In the genomic region with DNA sequence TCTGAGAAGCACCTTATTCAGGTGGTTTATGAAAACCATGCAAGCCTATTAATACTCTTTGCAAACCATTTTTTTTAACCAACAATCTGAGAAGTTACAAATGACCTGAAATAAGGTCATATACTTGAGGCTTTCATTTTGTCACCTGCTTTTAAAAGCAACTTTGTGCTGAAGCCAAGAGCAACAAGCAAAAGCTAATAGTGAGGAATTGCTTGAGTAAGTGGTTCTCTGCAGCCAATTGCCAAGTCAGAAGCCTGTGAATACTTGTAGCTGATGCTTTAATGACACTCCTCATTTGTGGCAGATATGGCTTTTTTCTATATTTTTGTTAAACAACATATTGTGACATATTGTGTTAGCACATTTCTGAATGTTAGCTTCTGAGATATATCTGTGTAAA, we compare ENCODE assay signal across 16 cellular contexts.
A peak's percentile ranks its signal among the peaks of the same experiment; 100 is the strongest.
DNase-seq lines count a peak whose midpoint lies in the region; ATAC-seq, FAIRE-seq and TF ChIP-seq lines count a peak whose summit lies in the region.
"Had no signal": no experiment of that assay in that cellular context is flagged by ENCODE, and none has a peak within 500 bp of the region (broad histone marks: within the 10 kb centered on the region; RNA-seq: fewer than 3 reads in every experiment).

No MANE protein-coding gene starts in this region.

- no peaks in the 10 kb centered on the region for H3K36me3 ChIP-seq in HEK293 (ENCODE audit: control insufficient read depth in 2 of 2, insufficient read depth in 1 of 2, low read length in 2 of 2)
- H3K36me3 ChIP-seq: BE2C had no signal

- no peak overlapping the region for H3K27ac ChIP-seq in HEK293 (ENCODE audit: extremely low read depth, low read depth, low read length)
- H3K27ac ChIP-seq: A549, C4-2B had no signal

- FAIRE-seq in islet of Langerhans (lab: Jason Lieb, UNC) = peak; percentile 97
- FAIRE-seq: A549, GM12892 had no signal

- CTCF ChIA-PET in HEK293 (lab: Yijun Ruan, JAX) = no interaction called here

- POLR2A ChIA-PET in HEK293 (lab: Yijun Ruan, JAX) = interaction anchor here (1.4 kb wide), 1 partner anchor 125 kb away, joined by 3 read pairs; no protein-coding TSS in a partner anchor

- H3K9me3 ChIP-seq in HEK293 (ENCODE audit: control insufficient read depth, insufficient read depth, low read depth, low read length) = no peaks in the 10 kb centered on the region
- H3K9me3 ChIP-seq: A549, BE2C had no signal

- DNase-seq in NCI-H2196 (lab: John Stamatoyannopoulos, UW; ENCODE audit: unreplicated experiment) (peak; percentile 47), NCI-H2196 treated with DMSO at 0.1 percent for 48 hours (lab: John Stamatoyannopoulos, UW; ENCODE audit: unreplicated experiment) (no peak), NCI-H69 (lab: John Stamatoyannopoulos, UW) (peak; percentile 41), hippocampal formation (lab: John Stamatoyannopoulos, UW) (no peak)
- DNase-seq: BE2C; CD4-positive, alpha-beta memory T cell; DND-41; GDM1 had no signal

- ATAC-seq in GM21529 (IDR thresholded peaks at IDR 0.05; ENCODE audit: unreplicated experiment) = no peak
- ATAC-seq in HG03432 (IDR thresholded peaks at IDR 0.05; ENCODE audit: unreplicated experiment) = no peak
- ATAC-seq: A549, HCT116 had no signal

- no peak for TF ChIP-seq CTCF in HEK293 (tag by site-specific recombination; IDR thresholded peaks at IDR 0.05)

- peaks cover 23% of the 10 kb centered on the region for H3K4me1 ChIP-seq in HEK293 (ENCODE audit: control insufficient read depth, insufficient read depth, low read length)
- H3K4me1 ChIP-seq: A549 had no signal

- no peak overlapping the region for H3K4me3 ChIP-seq in HEK293 (ENCODE audit: low read depth, low read length)
- H3K4me3 ChIP-seq: A549 had no signal

TF ChIP-seq in HEK293, 187 proteins besides CTCF, POLR2A, EP300 and RAD21:
- TF ChIP-seq ZEB2 (tag by site-specific recombination; IDR thresholded peaks at IDR 0.05) = no peak
- TF ChIP-seq SCRT2 (tag by site-specific recombination; IDR thresholded peaks at IDR 0.05) = peak; percentile 21; the same call in 1 of the 2 replicates
- TF ChIP-seq, protein P1, sequence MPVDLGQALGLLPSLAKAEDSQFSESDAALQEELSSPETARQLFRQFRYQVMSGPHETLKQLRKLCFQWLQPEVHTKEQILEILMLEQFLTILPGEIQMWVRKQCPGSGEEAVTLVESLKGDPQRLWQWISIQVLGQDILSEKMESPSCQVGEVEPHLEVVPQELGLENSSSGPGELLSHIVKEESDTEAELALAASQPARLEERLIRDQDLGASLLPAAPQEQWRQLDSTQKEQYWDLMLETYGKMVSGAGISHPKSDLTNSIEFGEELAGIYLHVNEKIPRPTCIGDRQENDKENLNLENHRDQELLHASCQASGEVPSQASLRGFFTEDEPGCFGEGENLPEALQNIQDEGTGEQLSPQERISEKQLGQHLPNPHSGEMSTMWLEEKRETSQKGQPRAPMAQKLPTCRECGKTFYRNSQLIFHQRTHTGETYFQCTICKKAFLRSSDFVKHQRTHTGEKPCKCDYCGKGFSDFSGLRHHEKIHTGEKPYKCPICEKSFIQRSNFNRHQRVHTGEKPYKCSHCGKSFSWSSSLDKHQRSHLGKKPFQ (tag by site-specific recombination; IDR thresholded peaks at IDR 0.05) = no peak
- no peak for TF ChIP-seq GLIS2 (tag by site-specific recombination; IDR thresholded peaks at IDR 0.05)
- TF ChIP-seq, protein P2, sequence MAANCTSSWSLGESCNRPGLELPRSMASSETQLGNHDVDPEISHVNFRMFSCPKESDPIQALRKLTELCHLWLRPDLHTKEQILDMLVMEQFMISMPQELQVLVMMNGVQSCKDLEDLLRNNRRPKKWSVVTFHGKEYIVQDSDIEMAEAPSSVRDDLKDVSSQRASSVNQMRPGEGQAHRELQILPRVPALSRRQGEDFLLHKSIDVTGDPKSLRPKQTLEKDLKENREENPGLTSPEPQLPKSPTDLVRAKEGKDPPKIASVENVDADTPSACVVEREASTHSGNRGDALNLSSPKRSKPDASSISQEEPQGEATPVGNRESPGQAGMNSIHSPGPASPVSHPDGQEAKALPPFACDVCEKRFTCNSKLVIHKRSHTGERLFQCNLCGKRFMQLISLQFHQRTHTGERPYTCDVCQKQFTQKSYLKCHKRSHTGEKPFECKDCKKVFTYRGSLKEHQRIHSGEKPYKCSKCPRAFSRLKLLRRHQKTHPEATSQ (tag by site-specific recombination; IDR thresholded peaks at IDR 0.05) = no peak
- no peak for TF ChIP-seq ZNF157 (tag by site-specific recombination; IDR thresholded peaks at IDR 0.05)
- TF ChIP-seq TRIM28 (IDR thresholded peaks at IDR 0.05; ENCODE audit: borderline replicate concordance, low read length) = peak; percentile 26; the same call in 1 of the 2 replicates

Comparison
In these comparisons a context has a peak if more than half of its experiments do, and no peak if none do; other contexts are left out.
1. DNase-seq: peak in NCI-H2196 (single experiment) and NCI-H69 (single experiment); none in NCI-H2196 treated with DMSO at 0.1 percent for 48 hours (single experiment) and hippocampal formation (0 of 2).